ENCODE assay signal across 8 cellular contexts in the genomic region with DNA sequence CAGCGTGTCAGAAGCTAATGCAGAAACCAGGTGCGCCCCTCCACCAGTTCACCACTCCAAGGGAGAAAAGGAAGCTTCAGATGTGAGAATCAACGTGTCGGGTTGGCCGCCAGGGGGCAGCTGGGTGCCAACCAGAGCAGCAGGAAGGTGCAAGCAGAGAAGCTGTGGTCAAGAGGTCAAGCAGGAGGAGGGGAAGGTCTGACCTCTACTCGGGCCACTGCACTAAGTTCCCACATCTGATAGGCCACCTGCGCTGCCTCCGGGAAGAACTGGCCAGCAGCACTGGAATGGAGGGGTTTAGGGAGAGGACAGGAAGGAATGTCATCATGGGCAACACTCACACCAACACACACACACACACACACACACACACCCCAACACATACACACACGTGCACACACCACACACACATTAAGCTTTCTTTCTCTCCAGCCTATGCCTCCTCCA. TPM values are rescaled to one million over a fixed set of nuclear protein-coding genes. Genes with fewer than 3 reads are reported as not detected.
DNase-seq lines count a peak whose midpoint lies in the region; ATAC-seq and TF ChIP-seq lines count a peak whose summit lies in the region.

No MANE protein-coding gene starts in this region.

- H3F3A ChIP-seq in PC-3 (ENCODE audit: low read length, unreplicated experiment): no peaks in the 10 kb centered on the region

- peaks cover 21% of the 10 kb centered on the region for H3K36me3 ChIP-seq in PC-3 (ENCODE audit: low read depth, low read length)
- H3K36me3 ChIP-seq in neutrophil: peaks cover 57% of the 10 kb centered on the region
- H3K36me3 ChIP-seq in suprapubic skin: peaks cover 70% of the 10 kb centered on the region

- peak; percentile 64 for DNase-seq in PC-3
- DNase-seq in fibroblast of the conjunctiva (ENCODE audit: low read depth): peak; percentile 60
- DNase-seq in suprapubic skin (ENCODE audit: low spot score in 2 of 2): peak in 1 of 2 donors; percentile 86

- H3K4me3 Mint-ChIP-seq in activated T-helper 17 cell treated with anti-CD3 and anti-CD28 coated beads, Interleukin-2, amount 50 U/mL, for 72 hours: peak overlapping the region; percentile 59

- ATAC-seq in HG03342 (IDR thresholded peaks at IDR 0.05; ENCODE audit: unreplicated experiment): peak; percentile 33
- peak; percentile 70 for ATAC-seq in PC-3
- peak; percentile 50 for ATAC-seq in activated T-helper 17 cell treated with anti-CD3 and anti-CD28 coated beads, Interleukin-2, amount 50 U/mL, for 72 hours (replicated peaks)
- ATAC-seq in GM21423 (IDR thresholded peaks at IDR 0.05; ENCODE audit: unreplicated experiment): no peak

- TF ChIP-seq EP300 in suprapubic skin (IDR thresholded peaks at IDR 0.05): no peak

- no peak overlapping the region for H2AFZ ChIP-seq in PC-3 (ENCODE audit: low read length)

- peaks cover 41% of the 10 kb centered on the region for H3K4me1 Mint-ChIP-seq in activated T-helper 17 cell treated with anti-CD3 and anti-CD28 coated beads, Interleukin-2, amount 50 U/mL, for 72 hours

- H3K9me3 ChIP-seq in PC-3 (ENCODE audit: low read length) (no peaks in the 10 kb centered on the region), neutrophil (no peaks in the 10 kb centered on the region), suprapubic skin (no peaks in the 10 kb centered on the region)

- intact Hi-C loops in PC-3 (cut with micrococcal nuclease): loop anchor here (1.0 kb wide), 2 partner anchors 39 to 113 kb away; no protein-coding TSS in a partner anchor

- no peaks in the 10 kb centered on the region for H3K27me3 Mint-ChIP-seq in activated T-helper 17 cell treated with anti-CD3 and anti-CD28 coated beads, Interleukin-2, amount 50 U/mL, for 72 hours

- H3K79me2 ChIP-seq in PC-3 (ENCODE audit: low read length): no peaks in the 10 kb centered on the region

- H3K4me3 ChIP-seq in GM12875 (ENCODE audit: low read depth, low read length) (no peak overlapping the region), PC-3 (ENCODE audit: low read length) (no peak overlapping the region), neutrophil (ENCODE audit: low read depth in 1 of 2, low read length in 1 of 2) (peak overlapping the region; percentile 21 to 44), suprapubic skin (no peak overlapping the region)

- WGBS in suprapubic skin: 19% methylated on average over 9 of the region's 9 CpGs

- no peaks in the 10 kb centered on the region for H4K20me1 ChIP-seq in PC-3 (ENCODE audit: low read length)

- no peaks in the 10 kb centered on the region for H3K9me3 Mint-ChIP-seq in activated T-helper 17 cell treated with anti-CD3 and anti-CD28 coated beads, Interleukin-2, amount 50 U/mL, for 72 hours

- no peak for TF ChIP-seq POLR2A in suprapubic skin (IDR thresholded peaks at IDR 0.05)

- H3K27me3 ChIP-seq in PC-3 (ENCODE audit: low read length): no peaks in the 10 kb centered on the region
- no peaks in the 10 kb centered on the region for H3K27me3 ChIP-seq in neutrophil
- no peaks in the 10 kb centered on the region for H3K27me3 ChIP-seq in suprapubic skin

- POLR2A ChIA-PET in PC-3 (lab: Charles Lee; ENCODE audit: unreplicated experiment): no interaction called here

- no peak overlapping the region for H3K4me2 ChIP-seq in PC-3 (ENCODE audit: low read length)

- peaks cover 100% of the 10 kb centered on the region for H3K36me3 Mint-ChIP-seq in activated T-helper 17 cell treated with anti-CD3 and anti-CD28 coated beads, Interleukin-2, amount 50 U/mL, for 72 hours (ENCODE audit: low read depth)

- no TSS peak for BruUV-seq in PC-3 (replicated peaks; lab: Mats Ljungman, UMichigan)

- TF ChIP-seq CTCF in GM12875 (IDR thresholded peaks at IDR 0.05; ENCODE audit: borderline replicate concordance, insufficient read depth, low read depth, low read length) (peak; percentile 83), PC-3 (conservative IDR thresholded peaks at IDR 0.05; ENCODE audit: low read depth, low read length) (peak; percentile 91), neutrophil (IDR thresholded peaks at IDR 0.05) (peak; percentile 87), suprapubic skin (IDR thresholded peaks at IDR 0.05) (peak; percentile 72 to 83)

- no peaks in the 10 kb centered on the region for H3K9me2 ChIP-seq in PC-3 (replicated peaks; ENCODE audit: low read length)

- CTCF ChIA-PET in PC-3 (lab: Charles Lee): interaction anchor here (0.5 to 1.9 kb wide), 9 partner anchors 39 to 526 kb away, joined by 3 to 25 read pairs (median 5); a partner anchor contains a TSS

- H3K4me1 ChIP-seq in PC-3 (ENCODE audit: insufficient read depth, low read length) (no peaks in the 10 kb centered on the region), neutrophil (ENCODE audit: control insufficient read depth in 1 of 2, insufficient read depth in 1 of 2, low read depth in 1 of 2, low read length in 1 of 2) (peaks cover 23 to 36% of the 10 kb centered on the region in 2 experiments), suprapubic skin (no peaks in the 10 kb centered on the region)

- H3K27ac ChIP-seq in PC-3 (ENCODE audit: low read length) (no peak overlapping the region), neutrophil (peak overlapping the region; percentile 86), suprapubic skin (no peak overlapping the region)

- H3K27ac Mint-ChIP-seq in activated T-helper 17 cell treated with anti-CD3 and anti-CD28 coated beads, Interleukin-2, amount 50 U/mL, for 72 hours: peak overlapping the region; percentile 70

- no peak overlapping the region for H3K9ac ChIP-seq in PC-3 (ENCODE audit: low read length)

RNA-seq across cellular contexts. Expression of a gene that starts 31.4 kb away (rescaled TPM):
- total RNA-seq in PC-3 (2014; rRNA removed): 122 and 131 TPM in 2 replicates
- total RNA-seq in activated T-helper 17 cell treated with anti-CD3 and anti-CD28 coated beads, Interleukin-2, amount 50 U/mL, for 72 hours: 100 to 1,000 TPM; 432 to 559 TPM
- 10 to 100 TPM; 21.7 to 64.4 (median 49.5) TPM for total RNA-seq in suprapubic skin

RNA-seq across cellular contexts. Expression of a gene that starts 45.4 kb away (rescaled TPM):
- total RNA-seq in PC-3 (2014; rRNA removed): 90.0 and 139 TPM in 2 replicates
- 100 to 1,000 TPM; 316 to 609 TPM for total RNA-seq in activated T-helper 17 cell treated with anti-CD3 and anti-CD28 coated beads, Interleukin-2, amount 50 U/mL, for 72 hours
- 10 to 100 TPM; 47.5 to 94.7 (median 70.9) TPM for total RNA-seq in suprapubic skin

Comparison
In these comparisons a context has a peak if more than half of its experiments do, and no peak if none do; other contexts are left out.
1. H3K4me3 ChIP-seq: peak in neutrophil (2 of 2); none in GM12875 (single experiment), PC-3 (single experiment) and suprapubic skin (single experiment).
2. Peak in every context shown above with its lines, with median percentiles within 50 percentile points of each other: CTCF ChIP-seq.